In genomic region chr15:39580117-39580629, GRCh38 we compare ENCODE assay signal across 8 cellular contexts. TPM values are rescaled to one million over a fixed set of nuclear protein-coding genes. Genes with fewer than 3 reads are reported as not detected.
DNase-seq lines count a peak whose midpoint lies in the region; ATAC-seq and TF ChIP-seq lines count a peak whose summit lies in the region.

No MANE protein-coding gene starts in this region.

- no peaks in the 10 kb centered on the region for H3K9me3 ChIP-seq in spleen

- TF ChIP-seq CTCF in cardiac fibroblast (IDR thresholded peaks at IDR 0.05; ENCODE audit: low read depth, low read length) (peak; percentile 80), spleen (IDR thresholded peaks at IDR 0.05 in 8 of 11, conservative IDR thresholded peaks at IDR 0.05 in 3 of 11) (peak; percentile 47 to 99 (median 96))

- WGBS in spleen, 5 donors = 0 to 1% (median 0%) methylated on average over 18 to 43 of the region's 43 CpGs

- H3K4me1 ChIP-seq in spleen = peaks cover 0 to 60% (median 23%) of the 10 kb centered on the region in 6 donors

- no peak for TF ChIP-seq POLR2A in spleen (IDR thresholded peaks at IDR 0.05)

- H3K27ac ChIP-seq in spleen = peak overlapping the region; percentile 51 to 90 (median 83)

- peaks cover 0 to 32% (median 6%) of the 10 kb centered on the region in 6 donors for H3K36me3 ChIP-seq in spleen

- DNase-seq in NCI-H2196 (lab: John Stamatoyannopoulos, UW; ENCODE audit: unreplicated experiment) (peak; percentile 78), cardiac fibroblast (ENCODE audit: low read depth in 2 of 2) (peak; percentile 96 to 98), iris pigment epithelial cell (ENCODE audit: low read depth) (peak; percentile 95), spleen (peak; percentile 95)
- peak; percentile 56 to 77 (median 58) for DNase-seq in activated CD4-positive, CD25-positive, alpha-beta regulatory T cell (lab: John Stamatoyannopoulos, UW)

- H3K4me3 ChIP-seq in cardiac fibroblast (replicated peaks in 1 of 2; ENCODE audit: low read depth in 2 of 2, low read length in 2 of 2) (peak overlapping the region; percentile 75 to 80), spleen (peak overlapping the region; percentile 39 to 70 (median 46))

- intact Hi-C loops in spleen (cut with DNase I; ENCODE audit: low total_unique reads) = loop anchor here (10.0 kb wide), 2 partner anchors 175 to 455 kb away; no protein-coding TSS in a partner anchor

- peak; percentile 87 for ATAC-seq in GM18498 (IDR thresholded peaks at IDR 0.05; ENCODE audit: unreplicated experiment)
- ATAC-seq in HG02981 (IDR thresholded peaks at IDR 0.05; ENCODE audit: unreplicated experiment) = peak; percentile 79
- ATAC-seq in HG03378 (IDR thresholded peaks at IDR 0.05; ENCODE audit: unreplicated experiment) = no peak

- H3K27me3 ChIP-seq in spleen (replicated peaks in 1 of 7) = peaks cover 0 to 79% (median 15%) of the 10 kb centered on the region in 7 donors

RNA-seq across cellular contexts. Expression of gene THBS1, which starts 0.7 kb away (rescaled TPM):
- 1,000 to 10,000 TPM in 1 of 7 donors, 100 to 1,000 TPM in 6; 156 to 1,022 (median 509) TPM for total RNA-seq in spleen
- 10 to 100 TPM in 2 of 3 donors, 1 to 10 TPM in 1; 8.4 to 18.4 (median 17.2) TPM for polyA plus RNA-seq in spleen
